29 cellular contexts compared by ENCODE assay signal in genomic region chr13:97712770-97713169, GRCh38.
"Had no signal": no experiment of that assay in that cellular context is flagged by ENCODE, and none has a peak within 500 bp of the region (broad histone marks: within the 10 kb centered on the region; RNA-seq: fewer than 3 reads in every experiment).

No MANE protein-coding gene starts in this region.

- FAIRE-seq: urothelium cell line had no signal

- H3K27ac ChIP-seq: stomach, suprapubic skin, testis, thoracic aorta, thyroid gland, tibial artery, tibial nerve, transverse colon, upper lobe of left lung, upper lobe of right lung, uterus, vagina had no signal

- H3K27me3 ChIP-seq: stomach, suprapubic skin, testis, thyroid gland, tibial artery, tibial nerve, transverse colon, upper lobe of left lung, upper lobe of right lung, uterus, vagina had no signal

- DNase-seq: stimulated activated CD4-positive, alpha-beta T cell treated with anti-CD3 and anti-CD28 coated beads, Interleukin-2, amount 100 ng/mL, for 48 hours; stimulated activated CD4-positive, alpha-beta T cell treated with anti-CD3 and anti-CD28 coated beads, Interleukin-4, amount 100 ng/mL, for 1 hour; stimulated activated CD4-positive, alpha-beta T cell treated with anti-CD3 and anti-CD28 coated beads, Interleukin-4, amount 100 ng/mL, for 24 hours; stimulated activated CD4-positive, alpha-beta T cell treated with anti-CD3 and anti-CD28 coated beads, Interleukin-4, amount 100 ng/mL, for 4 hours; stimulated activated CD8-positive, alpha-beta memory T cell treated with anti-CD3 and anti-CD28 coated beads, Interleukin-4, amount 100 ng/mL, for 48 hours; stimulated activated naive B cell treated with anti-CD40 and anti-IgM and Interleukin-4, amounts not matched to agents 10 μg/mL and 1 μg/mL and 100 μg/mL, for 72 hours; stimulated activated naive CD4-positive, alpha-beta T cell; stimulated activated naive CD4-positive, alpha-beta T cell treated with Interleukin-2 at 50 U/mL for 16 hours; stimulated activated naive CD8-positive, alpha-beta T cell treated with anti-CD3 and anti-CD28 coated beads, Interleukin-15, amount 100 ng/mL, for 72 hours; stimulated activated naive CD8-positive, alpha-beta T cell treated with anti-CD3 and anti-CD28 coated beads, Interleukin-15, Interleukin-2, amounts not matched to agents 100 U/mL and 50 U/mL, for 24 hours; stomach; substantia nigra; testis; thyroid gland; tibial artery; transverse colon; trophoblast cell; upper lobe of left lung; upper lobe of right lung; uterus had no signal

- H3K9me3 ChIP-seq: suprapubic skin, testis, thoracic aorta, thyroid gland, upper lobe of right lung, uterus, vagina had no signal

- H3K36me3 ChIP-seq: stomach, suprapubic skin, thoracic aorta, thyroid gland, tibial artery, tibial nerve, transverse colon, upper lobe of left lung, upper lobe of right lung, uterus, vagina had no signal

- H3K27ac Mint-ChIP-seq: stimulated activated effector memory CD8-positive, alpha-beta T cell treated with anti-CD3 and anti-CD28 coated beads, Interleukin-12 subunit alpha, Interleukin-12 subunit beta, amount 100 ng/mL, for 72 hours; stimulated activated memory B cell treated with anti-CD40 and anti-IgM and Interleukin-4, amounts not matched to agents 10 μg/mL and 1 μg/mL and 100 μg/mL, for 72 hours; stimulated activated naive B cell treated with anti-CD40 and anti-IgM and Interleukin-4, amounts not matched to agents 10 μg/mL and 1 μg/mL and 100 μg/mL, for 72 hours; stimulated activated naive CD8-positive, alpha-beta T cell treated with anti-CD3 and anti-CD28 coated beads, Interleukin-15, amount 100 ng/mL, for 72 hours; stimulated activated naive CD8-positive, alpha-beta T cell treated with anti-CD3 and anti-CD28 coated beads, Interleukin-15, Interleukin-2, amounts not matched to agents 100 ng/mL and 50 ng/mL, for 24 hours; type B pancreatic cell had no signal

- H3K4me1 Mint-ChIP-seq: stimulated activated effector memory CD8-positive, alpha-beta T cell treated with anti-CD3 and anti-CD28 coated beads, Interleukin-12 subunit alpha, Interleukin-12 subunit beta, amount 100 ng/mL, for 72 hours; stimulated activated memory B cell treated with anti-CD40 and anti-IgM and Interleukin-4, amounts not matched to agents 10 μg/mL and 1 μg/mL and 100 μg/mL, for 72 hours; stimulated activated naive B cell treated with anti-CD40 and anti-IgM and Interleukin-4, amounts not matched to agents 10 μg/mL and 1 μg/mL and 100 μg/mL, for 72 hours; stimulated activated naive CD8-positive, alpha-beta T cell treated with anti-CD3 and anti-CD28 coated beads, Interleukin-15, amount 100 ng/mL, for 72 hours had no signal

- H3K4me3 ChIP-seq: stomach, suprapubic skin, testis, thoracic aorta, thyroid gland, tibial artery, tibial nerve, transverse colon, upper lobe of left lung, upper lobe of right lung, uterus, vagina had no signal

- H3K4me3 Mint-ChIP-seq: stimulated activated effector memory CD8-positive, alpha-beta T cell treated with anti-CD3 and anti-CD28 coated beads, Interleukin-12 subunit alpha, Interleukin-12 subunit beta, amount 100 ng/mL, for 72 hours; stimulated activated memory B cell treated with anti-CD40 and anti-IgM and Interleukin-4, amounts not matched to agents 10 μg/mL and 1 μg/mL and 100 μg/mL, for 72 hours; stimulated activated naive B cell treated with anti-CD40 and anti-IgM and Interleukin-4, amounts not matched to agents 10 μg/mL and 1 μg/mL and 100 μg/mL, for 72 hours; stimulated activated naive CD8-positive, alpha-beta T cell treated with anti-CD3 and anti-CD28 coated beads, Interleukin-15, amount 100 ng/mL, for 72 hours; stimulated activated naive CD8-positive, alpha-beta T cell treated with anti-CD3 and anti-CD28 coated beads, Interleukin-15, Interleukin-2, amounts not matched to agents 100 ng/mL and 50 ng/mL, for 24 hours; type B pancreatic cell had no signal

- H3K9me3 Mint-ChIP-seq: stimulated activated effector memory CD8-positive, alpha-beta T cell treated with anti-CD3 and anti-CD28 coated beads, Interleukin-12 subunit alpha, Interleukin-12 subunit beta, amount 100 ng/mL, for 72 hours; stimulated activated memory B cell treated with anti-CD40 and anti-IgM and Interleukin-4, amounts not matched to agents 10 μg/mL and 1 μg/mL and 100 μg/mL, for 72 hours; stimulated activated naive CD8-positive, alpha-beta T cell treated with anti-CD3 and anti-CD28 coated beads, Interleukin-15, amount 100 ng/mL, for 72 hours had no signal

- H3K27me3 Mint-ChIP-seq: stimulated activated memory B cell treated with anti-CD40 and anti-IgM and Interleukin-4, amounts not matched to agents 10 μg/mL and 1 μg/mL and 100 μg/mL, for 72 hours; type B pancreatic cell had no signal

- H3K4me1 ChIP-seq: stomach, suprapubic skin, testis, thyroid gland, tibial artery, tibial nerve, transverse colon, upper lobe of left lung, upper lobe of right lung, uterus, vagina had no signal

- H3K36me3 Mint-ChIP-seq: stimulated activated effector memory CD8-positive, alpha-beta T cell treated with anti-CD3 and anti-CD28 coated beads, Interleukin-12 subunit alpha, Interleukin-12 subunit beta, amount 100 ng/mL, for 72 hours; stimulated activated memory B cell treated with anti-CD40 and anti-IgM and Interleukin-4, amounts not matched to agents 10 μg/mL and 1 μg/mL and 100 μg/mL, for 72 hours; stimulated activated naive B cell treated with anti-CD40 and anti-IgM and Interleukin-4, amounts not matched to agents 10 μg/mL and 1 μg/mL and 100 μg/mL, for 72 hours; type B pancreatic cell had no signal
